In genomic region chr12:1544991-1545700, GRCh38 we compare ENCODE assay signal across 9 cellular contexts. TPM values are rescaled to one million over a fixed set of nuclear protein-coding genes. Genes with fewer than 3 reads are reported as not detected.
A peak's percentile ranks its signal among the peaks of the same experiment; 100 is the strongest.
DNase-seq lines count a peak whose midpoint lies in the region; ATAC-seq and TF ChIP-seq lines count a peak whose summit lies in the region.
"Had no signal": no experiment of that assay in that cellular context is flagged by ENCODE, and none has a peak within 500 bp of the region (broad histone marks: within the 10 kb centered on the region; RNA-seq: fewer than 3 reads in every experiment).

No MANE protein-coding gene starts in this region.

- DNase-seq in DMS53 treated with DMSO at 0.1 percent for 48 hours (lab: John Stamatoyannopoulos, UW; ENCODE audit: unreplicated experiment) (peak; percentile 49), MG63 (peak; percentile 38), brain microvascular endothelial cell (no peak), right lobe of liver (no peak), anterior cingulate cortex (lab: John Stamatoyannopoulos, UW) (no peak)
- DNase-seq in activated CD4-positive, alpha-beta T cell treated with anti-CD3 and anti-CD28 coated beads for 1 hour = no peak
- DNase-seq in activated T-cell treated with anti-CD3 and anti-CD28 coated beads, Interleukin-2, amount 50 U/mL, for 24 hours = no peak

- no peaks in the 10 kb centered on the region for H3K36me3 Mint-ChIP-seq in activated T-cell treated with anti-CD3 and anti-CD28 coated beads, Interleukin-2, amount 50 U/mL, for 24 hours (ENCODE audit: low read depth)
- H3K36me3 Mint-ChIP-seq: natural killer cell treated with Interleukin-12 subunit alpha and Interleukin-12 subunit beta and Interleukin-15 and Interleukin-18, amount 100 ng/mL, for 72 hours had no signal

- H3K27me3 Mint-ChIP-seq in activated T-cell treated with anti-CD3 and anti-CD28 coated beads, Interleukin-2, amount 50 U/mL, for 24 hours = peaks cover 68% of the 10 kb centered on the region

- ATAC-seq in right lobe of liver = peak; percentile 73 to 88 (median 76)
- no peak for ATAC-seq in HG02981 (IDR thresholded peaks at IDR 0.05; ENCODE audit: unreplicated experiment)
- ATAC-seq: natural killer cell treated with Interleukin-12 subunit alpha and Interleukin-12 subunit beta and Interleukin-15 and Interleukin-18, amount 100 ng/mL, for 72 hours had no signal

- in situ Hi-C loops in brain microvascular endothelial cell (cut with HindIII; ENCODE audit: low pct_ligation_motif_present, low sequenced_read_pairs) = no loop called here

- H3K36me3 ChIP-seq in MG63 (peaks cover 80% of the 10 kb centered on the region), brain microvascular endothelial cell (replicated peaks) (no peaks in the 10 kb centered on the region), right lobe of liver (no peaks in the 10 kb centered on the region)

- H3K27ac ChIP-seq in brain microvascular endothelial cell (no peak overlapping the region), right lobe of liver (no peak overlapping the region)

- TF ChIP-seq POLR2A in right lobe of liver (IDR thresholded peaks at IDR 0.05) = no peak

- peaks cover 2% of the 10 kb centered on the region for H3K9me3 ChIP-seq in MG63
- no peaks in the 10 kb centered on the region for H3K9me3 ChIP-seq in right lobe of liver

- intact Hi-C loops in right lobe of liver (cut with DNase I) = no loop called here

- no peak overlapping the region for H3K4me3 ChIP-seq in MG63
- H3K4me3 ChIP-seq in brain microvascular endothelial cell (ENCODE audit: low read depth, low read length) = no peak overlapping the region
- H3K4me3 ChIP-seq in right lobe of liver = no peak overlapping the region

- H3K27me3 ChIP-seq in MG63 (no peaks in the 10 kb centered on the region), brain microvascular endothelial cell (replicated peaks) (no peaks in the 10 kb centered on the region), right lobe of liver (no peaks in the 10 kb centered on the region)

- peak; percentile 45 for TF ChIP-seq CTCF in brain microvascular endothelial cell (IDR thresholded peaks at IDR 0.05; ENCODE audit: low read depth, low read length, missing control alignments)
- peak; percentile 36 to 49 (median 46) for TF ChIP-seq CTCF in right lobe of liver (IDR thresholded peaks at IDR 0.05)

- no peak overlapping the region for H3K4me3 Mint-ChIP-seq in activated T-cell treated with anti-CD3 and anti-CD28 coated beads, Interleukin-2, amount 50 U/mL, for 24 hours
- H3K4me3 Mint-ChIP-seq: natural killer cell treated with Interleukin-12 subunit alpha and Interleukin-12 subunit beta and Interleukin-15 and Interleukin-18, amount 100 ng/mL, for 72 hours had no signal

- no peaks in the 10 kb centered on the region for H3K4me1 Mint-ChIP-seq in activated T-cell treated with anti-CD3 and anti-CD28 coated beads, Interleukin-2, amount 50 U/mL, for 24 hours (ENCODE audit: low read depth)

- no peaks in the 10 kb centered on the region for H3K4me1 ChIP-seq in right lobe of liver

- no peaks in the 10 kb centered on the region for H3K9me3 Mint-ChIP-seq in activated T-cell treated with anti-CD3 and anti-CD28 coated beads, Interleukin-2, amount 50 U/mL, for 24 hours
- H3K9me3 Mint-ChIP-seq: natural killer cell treated with Interleukin-12 subunit alpha and Interleukin-12 subunit beta and Interleukin-15 and Interleukin-18, amount 100 ng/mL, for 72 hours had no signal

- H3K27ac Mint-ChIP-seq in activated T-cell treated with anti-CD3 and anti-CD28 coated beads, Interleukin-2, amount 50 U/mL, for 24 hours = no peak overlapping the region
- H3K27ac Mint-ChIP-seq: natural killer cell treated with Interleukin-12 subunit alpha and Interleukin-12 subunit beta and Interleukin-15 and Interleukin-18, amount 100 ng/mL, for 72 hours had no signal

- WGBS in right lobe of liver (ENCODE audit: insufficient coverage, low coverage, low lambda C conversion rate, missing lambda C conversion rate) = 18% methylated on average over 6 of the region's 7 CpGs

RNA-seq across cellular contexts. Expression of gene FBXL14, which starts 49.2 kb away (rescaled TPM):
- total RNA-seq in MG63 (2014; rRNA removed; shearing (Covaris generic); ENCODE audit: low replicate concordance) = 9.1 and 11.9 TPM in 2 replicates
- total RNA-seq in right lobe of liver = 1 to 10 TPM; 4.7 to 6.8 (median 5.4) TPM

Comparison
In these comparisons a context has a peak if more than half of its experiments do, and no peak if none do; other contexts are left out.
1. DNase-seq: peak in DMS53 treated with DMSO at 0.1 percent for 48 hours (single experiment) and MG63 (single experiment); none in brain microvascular endothelial cell (single experiment), right lobe of liver (0 of 3), activated CD4-positive, alpha-beta T cell treated with anti-CD3 and anti-CD28 coated beads for 1 hour (single experiment), activated T-cell treated with anti-CD3 and anti-CD28 coated beads, Interleukin-2, amount 50 U/mL, for 24 hours (single experiment) and anterior cingulate cortex (0 of 58).